24 cellular contexts compared by ENCODE assay signal in genomic region chr11:57539342-57539741, GRCh38. TPM values are rescaled to one million over a fixed set of nuclear protein-coding genes. Genes with fewer than 3 reads are reported as not detected.
"Had no signal": no experiment of that assay in that cellular context is flagged by ENCODE, and none has a peak within 500 bp of the region (broad histone marks: within the 10 kb centered on the region; RNA-seq: fewer than 3 reads in every experiment).

No MANE protein-coding gene starts in this region.

- DNase-seq: activated CD4-positive, alpha-beta memory T cell treated with anti-CD3 and anti-CD28 coated beads for 36 hours; activated CD4-positive, alpha-beta T cell treated with anti-CD3 and anti-CD28 coated beads for 48 hours; activated effector memory CD4-positive, alpha-beta T cell treated with Interleukin-2 at 50 U/mL for 16 hours; activated naive CD4-positive, alpha-beta T cell treated with anti-CD3 and anti-CD28 coated beads for 36 hours; activated naive CD8-positive, alpha-beta T cell treated with anti-CD3 and anti-CD28 coated beads, Interleukin-2, amount 50 U/mL, for 24 hours; activated T-cell treated with anti-CD3 and anti-CD28 coated beads, Interleukin-2, amount 50 U/mL, for 48 hours; anterior cingulate cortex; body of pancreas; glutamatergic neuron; hippocampal formation; kidney glomerular epithelial cell; left ventricle myocardium inferior; midbrain; right lobe of liver; stimulated activated CD4-positive, alpha-beta T cell treated with anti-CD3 and anti-CD28 coated beads, Interleukin-15, amount 100 ng/mL, for 24 hours; stimulated activated naive B cell treated with anti-CD40 and anti-IgM and Interleukin-4, amounts not matched to agents 10 μg/mL and 1 μg/mL and 100 μg/mL, for 72 hours; T1000; testis; trophoblast cell had no signal

- H3K4me3 ChIP-seq: body of pancreas, left ventricle myocardium inferior, right lobe of liver, smooth muscle cell, testis had no signal

RNA-seq across cellular contexts. Expression of gene SMTNL1, which starts 1.9 kb away (rescaled TPM):
- total RNA-seq: activated CD4-positive, alpha-beta memory T cell treated with anti-CD3 and anti-CD28 coated beads for 36 hours; activated naive CD4-positive, alpha-beta T cell treated with anti-CD3 and anti-CD28 coated beads for 36 hours; body of pancreas; cardiac septum; chondrocyte; epithelial cell of proximal tubule; fibroblast of villous mesenchyme; left ventricle myocardium inferior; right lobe of liver; smooth muscle cell had no signal
